Comparison of ENCODE assay signal across 3 cellular contexts in the genomic region with DNA sequence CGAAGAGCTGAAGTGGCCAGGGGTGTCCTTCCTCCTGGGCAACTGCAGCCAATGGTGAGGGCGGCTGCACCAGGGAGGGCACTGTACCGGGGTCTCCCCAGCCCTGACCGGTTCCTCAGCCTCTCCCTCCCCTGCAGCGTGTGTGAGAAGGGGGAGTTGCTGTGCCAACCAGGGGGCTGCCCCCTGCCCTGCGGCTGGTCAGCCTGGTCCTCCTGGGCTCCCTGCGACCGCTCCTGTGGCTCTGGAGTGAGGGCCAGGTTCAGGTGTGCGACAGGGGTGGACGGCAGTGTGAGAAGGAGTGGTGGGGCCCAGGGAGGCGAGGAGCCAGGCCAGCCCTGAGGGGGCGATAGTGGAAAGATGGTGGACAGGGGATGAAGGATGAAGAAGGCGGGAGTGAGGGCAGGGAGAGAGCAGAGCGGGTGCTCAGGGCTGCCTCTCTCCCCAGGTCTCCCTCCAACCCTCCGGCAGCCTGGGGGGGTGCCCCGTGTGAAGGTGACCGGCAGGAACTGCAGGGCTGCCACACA.
TF ChIP-seq lines count a peak whose summit lies in the region.

No MANE protein-coding gene starts in this region.

TF ChIP-seq in SK-N-SH treated with all-trans-retinoic acid at 6 μM for 48 hours, 23 proteins besides CTCF, POLR2A, EP300 and RAD21:
- TF ChIP-seq ZNF565 (CRISPR knock-in tag; conservative IDR thresholded peaks at IDR 0.05; ENCODE audit: low read depth) (no peak), ZC3H10 (CRISPR knock-in tag; IDR thresholded peaks at IDR 0.05) (no peak)
- TF ChIP-seq, protein P1, sequence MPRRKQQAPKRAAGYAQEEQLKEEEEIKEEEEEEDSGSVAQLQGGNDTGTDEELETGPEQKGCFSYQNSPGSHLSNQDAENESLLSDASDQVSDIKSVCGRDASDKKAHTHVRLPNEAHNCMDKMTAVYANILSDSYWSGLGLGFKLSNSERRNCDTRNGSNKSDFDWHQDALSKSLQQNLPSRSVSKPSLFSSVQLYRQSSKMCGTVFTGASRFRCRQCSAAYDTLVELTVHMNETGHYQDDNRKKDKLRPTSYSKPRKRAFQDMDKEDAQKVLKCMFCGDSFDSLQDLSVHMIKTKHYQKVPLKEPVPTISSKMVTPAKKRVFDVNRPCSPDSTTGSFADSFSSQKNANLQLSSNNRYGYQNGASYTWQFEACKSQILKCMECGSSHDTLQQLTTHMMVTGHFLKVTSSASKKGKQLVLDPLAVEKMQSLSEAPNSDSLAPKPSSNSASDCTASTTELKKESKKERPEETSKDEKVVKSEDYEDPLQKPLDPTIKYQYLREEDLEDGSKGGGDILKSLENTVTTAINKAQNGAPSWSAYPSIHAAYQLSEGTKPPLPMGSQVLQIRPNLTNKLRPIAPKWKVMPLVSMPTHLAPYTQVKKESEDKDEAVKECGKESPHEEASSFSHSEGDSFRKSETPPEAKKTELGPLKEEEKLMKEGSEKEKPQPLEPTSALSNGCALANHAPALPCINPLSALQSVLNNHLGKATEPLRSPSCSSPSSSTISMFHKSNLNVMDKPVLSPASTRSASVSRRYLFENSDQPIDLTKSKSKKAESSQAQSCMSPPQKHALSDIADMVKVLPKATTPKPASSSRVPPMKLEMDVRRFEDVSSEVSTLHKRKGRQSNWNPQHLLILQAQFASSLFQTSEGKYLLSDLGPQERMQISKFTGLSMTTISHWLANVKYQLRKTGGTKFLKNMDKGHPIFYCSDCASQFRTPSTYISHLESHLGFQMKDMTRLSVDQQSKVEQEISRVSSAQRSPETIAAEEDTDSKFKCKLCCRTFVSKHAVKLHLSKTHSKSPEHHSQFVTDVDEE (CRISPR knock-in tag; IDR thresholded peaks at IDR 0.05), result no peak

TF ChIP-seq in SK-N-SH, 30 proteins besides CTCF, POLR2A, EP300 and RAD21:
- TF ChIP-seq RXRA (IDR thresholded peaks at IDR 0.05; ENCODE audit: borderline replicate concordance, low read depth) (no peak), MEF2A (IDR thresholded peaks at IDR 0.05; ENCODE audit: borderline replicate concordance, low read depth) (no peak), NFIC (IDR thresholded peaks at IDR 0.05; ENCODE audit: borderline replicate concordance) (no peak), GABPA (IDR thresholded peaks at IDR 0.05; ENCODE audit: low read depth) (no peak), RCOR1 (IDR thresholded peaks at IDR 0.05; ENCODE audit: low read length) (no peak), TEAD4 (IDR thresholded peaks at IDR 0.05; ENCODE audit: borderline replicate concordance, insufficient read depth) (no peak), SIN3A (IDR thresholded peaks at IDR 0.05; ENCODE audit: borderline replicate concordance, low read depth, low read length) (no peak), FOXM1 (IDR thresholded peaks at IDR 0.05; ENCODE audit: low read depth) (no peak), RFX5 (IDR thresholded peaks at IDR 0.05; ENCODE audit: low read length) (no peak), TAF1 (IDR thresholded peaks at IDR 0.05; ENCODE audit: borderline replicate concordance, low read depth, low read length) (no peak), YY1 (IDR thresholded peaks at IDR 0.05; ENCODE audit: low read depth) (no peak), POLR2AphosphoS5 (IDR thresholded peaks at IDR 0.05; ENCODE audit: low read depth, low read length) (no peak), MXI1 (IDR thresholded peaks at IDR 0.05; ENCODE audit: low read depth, low read length) (no peak)
- TF ChIP-seq, protein P2, sequence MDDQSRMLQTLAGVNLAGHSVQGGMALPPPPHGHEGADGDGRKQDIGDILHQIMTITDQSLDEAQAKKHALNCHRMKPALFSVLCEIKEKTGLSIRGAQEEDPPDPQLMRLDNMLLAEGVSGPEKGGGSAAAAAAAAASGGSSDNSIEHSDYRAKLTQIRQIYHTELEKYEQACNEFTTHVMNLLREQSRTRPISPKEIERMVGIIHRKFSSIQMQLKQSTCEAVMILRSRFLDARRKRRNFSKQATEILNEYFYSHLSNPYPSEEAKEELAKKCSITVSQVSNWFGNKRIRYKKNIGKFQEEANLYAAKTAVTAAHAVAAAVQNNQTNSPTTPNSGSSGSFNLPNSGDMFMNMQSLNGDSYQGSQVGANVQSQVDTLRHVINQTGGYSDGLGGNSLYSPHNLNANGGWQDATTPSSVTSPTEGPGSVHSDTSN (IDR thresholded peaks at IDR 0.05), result no peak
- TF ChIP-seq, protein P3, sequence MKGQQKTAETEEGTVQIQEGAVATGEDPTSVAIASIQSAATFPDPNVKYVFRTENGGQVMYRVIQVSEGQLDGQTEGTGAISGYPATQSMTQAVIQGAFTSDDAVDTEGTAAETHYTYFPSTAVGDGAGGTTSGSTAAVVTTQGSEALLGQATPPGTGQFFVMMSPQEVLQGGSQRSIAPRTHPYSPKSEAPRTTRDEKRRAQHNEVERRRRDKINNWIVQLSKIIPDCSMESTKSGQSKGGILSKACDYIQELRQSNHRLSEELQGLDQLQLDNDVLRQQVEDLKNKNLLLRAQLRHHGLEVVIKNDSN (IDR thresholded peaks at IDR 0.05; ENCODE audit: borderline replicate concordance, low read depth), result no peak
- TF ChIP-seq, protein P4, sequence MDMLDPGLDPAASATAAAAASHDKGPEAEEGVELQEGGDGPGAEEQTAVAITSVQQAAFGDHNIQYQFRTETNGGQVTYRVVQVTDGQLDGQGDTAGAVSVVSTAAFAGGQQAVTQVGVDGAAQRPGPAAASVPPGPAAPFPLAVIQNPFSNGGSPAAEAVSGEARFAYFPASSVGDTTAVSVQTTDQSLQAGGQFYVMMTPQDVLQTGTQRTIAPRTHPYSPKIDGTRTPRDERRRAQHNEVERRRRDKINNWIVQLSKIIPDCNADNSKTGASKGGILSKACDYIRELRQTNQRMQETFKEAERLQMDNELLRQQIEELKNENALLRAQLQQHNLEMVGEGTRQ (IDR thresholded peaks at IDR 0.05; ENCODE audit: borderline replicate concordance, low read depth, low read length), result no peak
- TF ChIP-seq, protein P5, sequence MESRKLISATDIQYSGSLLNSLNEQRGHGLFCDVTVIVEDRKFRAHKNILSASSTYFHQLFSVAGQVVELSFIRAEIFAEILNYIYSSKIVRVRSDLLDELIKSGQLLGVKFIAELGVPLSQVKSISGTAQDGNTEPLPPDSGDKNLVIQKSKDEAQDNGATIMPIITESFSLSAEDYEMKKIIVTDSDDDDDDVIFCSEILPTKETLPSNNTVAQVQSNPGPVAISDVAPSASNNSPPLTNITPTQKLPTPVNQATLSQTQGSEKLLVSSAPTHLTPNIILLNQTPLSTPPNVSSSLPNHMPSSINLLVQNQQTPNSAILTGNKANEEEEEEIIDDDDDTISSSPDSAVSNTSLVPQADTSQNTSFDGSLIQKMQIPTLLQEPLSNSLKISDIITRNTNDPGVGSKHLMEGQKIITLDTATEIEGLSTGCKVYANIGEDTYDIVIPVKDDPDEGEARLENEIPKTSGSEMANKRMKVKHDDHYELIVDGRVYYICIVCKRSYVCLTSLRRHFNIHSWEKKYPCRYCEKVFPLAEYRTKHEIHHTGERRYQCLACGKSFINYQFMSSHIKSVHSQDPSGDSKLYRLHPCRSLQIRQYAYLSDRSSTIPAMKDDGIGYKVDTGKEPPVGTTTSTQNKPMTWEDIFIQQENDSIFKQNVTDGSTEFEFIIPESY (IDR thresholded peaks at IDR 0.05; ENCODE audit: borderline replicate concordance, low read depth), result no peak
- TF ChIP-seq, protein P6, sequence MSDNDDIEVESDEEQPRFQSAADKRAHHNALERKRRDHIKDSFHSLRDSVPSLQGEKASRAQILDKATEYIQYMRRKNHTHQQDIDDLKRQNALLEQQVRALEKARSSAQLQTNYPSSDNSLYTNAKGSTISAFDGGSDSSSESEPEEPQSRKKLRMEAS (IDR thresholded peaks at IDR 0.05; ENCODE audit: low read depth), result no peak

TF ChIP-seq in H1, 55 proteins besides CTCF, POLR2A, EP300 and RAD21:
- TF ChIP-seq CBX8 (IDR thresholded peaks at IDR 0.05; ENCODE audit: borderline replicate concordance, low read depth, low read length), result no peak
- no peak for TF ChIP-seq BCL11A (IDR thresholded peaks at IDR 0.05; ENCODE audit: low read depth in 2 of 2, low read length in 2 of 2)
- TF ChIP-seq PHF8 (conservative IDR thresholded peaks at IDR 0.05; ENCODE audit: low read depth, low read length), result no peak
- TF ChIP-seq MAFK (IDR thresholded peaks at IDR 0.05; ENCODE audit: low read depth, low read length), result no peak
- no peak for TF ChIP-seq SP4 (IDR thresholded peaks at IDR 0.05; ENCODE audit: low read length)
- no peak for TF ChIP-seq SIN3A (conservative IDR thresholded peaks at IDR 0.05 in 1 of 2, IDR thresholded peaks at IDR 0.05 in 1 of 2; ENCODE audit: low read depth in 1 of 2, low read length in 2 of 2)
- TF ChIP-seq RXRA (IDR thresholded peaks at IDR 0.05; ENCODE audit: insufficient read depth, low read depth, low read length), result no peak
- TF ChIP-seq EZH2 (IDR thresholded peaks at IDR 0.05; ENCODE audit: low read depth, low read length, severe bottlenecking), result no peak
- TF ChIP-seq, protein P4 (IDR thresholded peaks at IDR 0.05; ENCODE audit: low read length), result no peak
- TF ChIP-seq, protein P7, sequence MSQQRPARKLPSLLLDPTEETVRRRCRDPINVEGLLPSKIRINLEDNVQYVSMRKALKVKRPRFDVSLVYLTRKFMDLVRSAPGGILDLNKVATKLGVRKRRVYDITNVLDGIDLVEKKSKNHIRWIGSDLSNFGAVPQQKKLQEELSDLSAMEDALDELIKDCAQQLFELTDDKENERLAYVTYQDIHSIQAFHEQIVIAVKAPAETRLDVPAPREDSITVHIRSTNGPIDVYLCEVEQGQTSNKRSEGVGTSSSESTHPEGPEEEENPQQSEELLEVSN (IDR thresholded peaks at IDR 0.05), result no peak
- TF ChIP-seq SIX5 (IDR thresholded peaks at IDR 0.05; ENCODE audit: low read depth, low read length), result no peak
- TF ChIP-seq TCF12 (IDR thresholded peaks at IDR 0.05; ENCODE audit: low read depth, low read length), result no peak
- TF ChIP-seq SIRT6 (IDR thresholded peaks at IDR 0.05; ENCODE audit: low read length), result no peak
- no peak for TF ChIP-seq RBBP5 (IDR thresholded peaks at IDR 0.05; ENCODE audit: borderline replicate concordance, low read depth, low read length)
- no peak for TF ChIP-seq HDAC2 (IDR thresholded peaks at IDR 0.05; ENCODE audit: borderline replicate concordance in 1 of 2, low read depth in 2 of 2, low read length in 2 of 2)
- TF ChIP-seq POU5F1 (IDR thresholded peaks at IDR 0.05; ENCODE audit: low read depth, low read length), result no peak
- no peak for TF ChIP-seq JUN (IDR thresholded peaks at IDR 0.05; ENCODE audit: low read depth, low read length)
- no peak for TF ChIP-seq TBP (IDR thresholded peaks at IDR 0.05; ENCODE audit: low read depth, low read length)
- TF ChIP-seq TAF1 (IDR thresholded peaks at IDR 0.05; ENCODE audit: low read depth, low read length), result no peak
